Comparison of ENCODE assay signal across 8 cellular contexts in the genomic region with DNA sequence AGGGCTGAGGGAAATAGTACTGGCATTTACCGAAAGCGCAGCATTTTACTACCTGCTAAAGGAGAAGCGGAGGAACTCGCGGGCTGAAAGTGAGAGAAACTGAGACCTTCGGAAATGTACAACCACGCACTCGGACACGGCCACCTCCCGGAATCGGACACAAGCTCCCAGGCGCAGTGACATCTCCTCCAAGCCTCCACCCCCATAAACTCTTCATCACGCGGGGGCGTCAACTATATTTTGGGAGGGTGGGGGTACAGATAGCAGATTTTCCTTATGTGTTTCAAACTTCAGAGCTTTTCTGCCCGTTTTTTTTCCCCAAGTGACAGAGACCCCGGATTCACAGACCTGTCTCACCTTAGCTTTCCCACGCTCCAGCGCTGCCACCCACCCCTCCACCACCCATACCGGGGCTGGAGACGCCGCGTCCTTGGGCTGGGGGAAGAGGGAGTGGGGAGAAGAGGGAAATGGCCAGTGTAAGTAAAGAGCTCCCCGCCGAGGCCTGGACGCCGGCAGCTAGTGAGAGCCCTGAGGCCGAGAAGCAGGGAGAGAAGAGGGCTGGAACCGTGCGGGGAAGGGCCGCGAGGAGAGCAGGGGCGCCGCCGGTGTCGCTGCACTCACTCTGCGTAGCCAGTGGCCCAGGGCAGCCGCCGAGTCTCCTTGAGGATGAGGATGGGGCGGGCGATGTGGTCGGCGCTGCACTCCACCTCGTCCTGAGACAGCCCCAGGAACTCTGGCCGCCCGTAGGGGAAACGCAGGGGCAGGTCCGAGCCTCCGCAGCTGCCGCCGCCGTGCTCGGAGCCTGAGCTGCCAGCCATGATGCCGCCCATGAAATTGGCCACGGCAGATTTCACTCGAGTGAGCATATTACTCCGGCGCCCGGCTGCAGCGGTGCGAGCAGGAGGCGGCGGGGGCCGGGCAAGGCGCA. TPM values are rescaled to one million over a fixed set of nuclear protein-coding genes. Genes with fewer than 3 reads are reported as not detected.
DNase-seq lines count a peak whose midpoint lies in the region; TF ChIP-seq lines count a peak whose summit lies in the region.

No MANE protein-coding gene starts in this region.

- no peak overlapping the region for H3K27ac ChIP-seq in GM23248
- no peak overlapping the region for H3K27ac ChIP-seq in Karpas-422 (ENCODE audit: low read length)

- H3K9me3 Mint-ChIP-seq in activated CD4-positive, alpha-beta memory T cell treated with anti-CD3 and anti-CD28 coated beads, Interleukin-2, amount 10 ng/mL, durations not matched to agents 7 days and 5 days: no peaks in the 10 kb centered on the region
- H3K9me3 Mint-ChIP-seq in neural crest cell: no peaks in the 10 kb centered on the region

- H3K9me2 ChIP-seq in GM23248 (ENCODE audit: insufficient read depth): no peaks in the 10 kb centered on the region
- H3K9me2 ChIP-seq in Karpas-422 (replicated peaks; ENCODE audit: insufficient read depth, low read length): no peaks in the 10 kb centered on the region

- POLR2A ChIA-PET in activated CD4-positive, alpha-beta memory T cell treated with anti-CD3 and anti-CD28 coated beads, Interleukin-2, amount 10 ng/mL, durations not matched to agents 7 days and 5 days (lab: Charles Lee): no interaction called here

- H3K4me1 Mint-ChIP-seq in activated CD4-positive, alpha-beta memory T cell treated with anti-CD3 and anti-CD28 coated beads, Interleukin-2, amount 10 ng/mL, durations not matched to agents 7 days and 5 days: peaks cover 10% of the 10 kb centered on the region
- peaks cover 12% of the 10 kb centered on the region for H3K4me1 Mint-ChIP-seq in neural crest cell

- H4K20me1 ChIP-seq in GM23248 (ENCODE audit: insufficient read depth): no peaks in the 10 kb centered on the region
- no peaks in the 10 kb centered on the region for H4K20me1 ChIP-seq in Karpas-422 (ENCODE audit: insufficient read depth, low read depth, low read length)

- H3K27me3 Mint-ChIP-seq in activated CD4-positive, alpha-beta memory T cell treated with anti-CD3 and anti-CD28 coated beads, Interleukin-2, amount 10 ng/mL, durations not matched to agents 7 days and 5 days: peaks cover 54% of the 10 kb centered on the region
- H3K27me3 Mint-ChIP-seq in neural crest cell (ENCODE audit: low read depth): peaks cover 63% of the 10 kb centered on the region

- no peaks in the 10 kb centered on the region for H3K36me3 Mint-ChIP-seq in activated CD4-positive, alpha-beta memory T cell treated with anti-CD3 and anti-CD28 coated beads, Interleukin-2, amount 10 ng/mL, durations not matched to agents 7 days and 5 days (ENCODE audit: low read depth)
- H3K36me3 Mint-ChIP-seq in neural crest cell (ENCODE audit: low read depth): no peaks in the 10 kb centered on the region

- H3K9ac ChIP-seq in GM23248 (peak overlapping the region; percentile 38; the same call in 1 of the 2 replicates), Karpas-422 (ENCODE audit: low read length) (peak overlapping the region; percentile 55)

- H3K36me3 ChIP-seq in GM23248 (ENCODE audit: low read depth) (no peaks in the 10 kb centered on the region), Karpas-422 (ENCODE audit: insufficient read depth, low read length) (no peaks in the 10 kb centered on the region)

- peak overlapping the region; percentile 66 for H3K4me3 Mint-ChIP-seq in activated CD4-positive, alpha-beta memory T cell treated with anti-CD3 and anti-CD28 coated beads, Interleukin-2, amount 10 ng/mL, durations not matched to agents 7 days and 5 days
- H3K4me3 Mint-ChIP-seq in neural crest cell: peak overlapping the region; percentile 94

- no peaks in the 10 kb centered on the region for H3K79me2 ChIP-seq in GM23248 (ENCODE audit: insufficient read depth)
- H3K79me2 ChIP-seq in Karpas-422 (ENCODE audit: low read length): no peaks in the 10 kb centered on the region

- H3K4me1 ChIP-seq in GM23248 (ENCODE audit: insufficient read depth): no peaks in the 10 kb centered on the region
- H3K4me1 ChIP-seq in Karpas-422 (ENCODE audit: low read length): peaks cover 10% of the 10 kb centered on the region

- no peaks in the 10 kb centered on the region for H3K9me3 ChIP-seq in GM23248 (ENCODE audit: low read depth)
- no peaks in the 10 kb centered on the region for H3K9me3 ChIP-seq in Karpas-422 (ENCODE audit: low read length)

- peak overlapping the region; percentile 81 for H3K4me2 ChIP-seq in GM23248 (ENCODE audit: unreplicated experiment)
- H3K4me2 ChIP-seq in Karpas-422 (ENCODE audit: low read depth, low read length, poor library complexity, severe bottlenecking): peak overlapping the region; percentile 61

- peak; percentile 60 for DNase-seq in activated CD8-positive, alpha-beta memory T cell treated with anti-CD3 and anti-CD28 coated beads for 24 hours
- no peak for DNase-seq in activated CD8-positive, alpha-beta memory T cell treated with anti-CD3 and anti-CD28 coated beads, Interleukin-2, amount 50 U/mL, for 4 hours
- DNase-seq in GM23248 (peak; percentile 62), Karpas-422 (no peak), fibroblast of villous mesenchyme (ENCODE audit: low read depth) (peak; percentile 8), neural crest cell (ENCODE audit: low read depth, low spot score) (peak; percentile 25), KG1 (lab: John Stamatoyannopoulos, UW) (no peak)
- no peak for DNase-seq in activated CD4-positive, alpha-beta memory T cell treated with anti-CD3 and anti-CD28 coated beads, Interleukin-2, amount 10 ng/mL, durations not matched to agents 7 days and 5 days

- H3K4me3 ChIP-seq in GM23248: peak overlapping the region; percentile 72
- H3K4me3 ChIP-seq in Karpas-422 (ENCODE audit: low read length): peak overlapping the region; percentile 63; the same call in 1 of the 2 replicates
- peak overlapping the region; percentile 62 for H3K4me3 ChIP-seq in fibroblast of villous mesenchyme (ENCODE audit: low read depth, low read length)

- TF ChIP-seq CTCF in fibroblast of villous mesenchyme (IDR thresholded peaks at IDR 0.05; ENCODE audit: insufficient read depth, low read depth, low read length): no peak
- peak; percentile 14 for TF ChIP-seq CTCF in neural crest cell (conservative IDR thresholded peaks at IDR 0.05)

- H3F3A ChIP-seq in GM23248 (ENCODE audit: insufficient read depth): no peaks in the 10 kb centered on the region

- H3K27me3 ChIP-seq in GM23248 (replicated peaks; ENCODE audit: insufficient read depth) (peaks cover 48% of the 10 kb centered on the region), Karpas-422 (ENCODE audit: low read length) (no peaks in the 10 kb centered on the region)

- CTCF ChIA-PET in activated CD4-positive, alpha-beta memory T cell treated with anti-CD3 and anti-CD28 coated beads, Interleukin-2, amount 10 ng/mL, durations not matched to agents 7 days and 5 days (lab: Charles Lee): no interaction called here

- WGBS in GM23248 (ENCODE audit: low coverage in 1 of 2, low lambda C conversion rate in 2 of 2, missing lambda C conversion rate in 2 of 2), 2 experiments: 1% methylated on average over 53 to 55 of the region's 65 CpGs

- H2AFZ ChIP-seq in GM23248 (peak overlapping the region; percentile 82), Karpas-422 (ENCODE audit: low read length) (peak overlapping the region; percentile 83; the same call in 1 of the 2 replicates)

- in situ Hi-C loops in GM23248 (cut with MboI): no loop called here

- H3K27ac Mint-ChIP-seq in activated CD4-positive, alpha-beta memory T cell treated with anti-CD3 and anti-CD28 coated beads, Interleukin-2, amount 10 ng/mL, durations not matched to agents 7 days and 5 days: no peak overlapping the region
- no peak overlapping the region for H3K27ac Mint-ChIP-seq in neural crest cell (ENCODE audit: unreplicated experiment)

RNA-seq across cellular contexts. Expression of a gene that starts 0.8 kb away (rescaled TPM):
- total RNA-seq in GM23248 (2014; rRNA removed; shearing (Covaris generic)): 0.13 and 1.2 TPM in 2 replicates
- 0.03 and 0.13 TPM in 2 replicates for polyA plus RNA-seq in GM23248 (2016; fragmentation: Nextera tagmentation; extraction: Ambion mirVana)
- 0.22 and 0.65 TPM in 2 replicates for total RNA-seq in Karpas-422 (2014; rRNA removed; shearing (Covaris generic); ENCODE audit: low replicate concordance)
- total RNA-seq in activated CD4-positive, alpha-beta memory T cell treated with anti-CD3 and anti-CD28 coated beads, Interleukin-2, amount 10 ng/mL, durations not matched to agents 7 days and 5 days: not detected
- 0.86 and 2.3 TPM in 2 replicates for total RNA-seq in fibroblast of villous mesenchyme
- 3.5 and 3.7 TPM in 2 replicates for total RNA-seq in neural crest cell

Comparison
In these comparisons a context has a peak if more than half of its experiments do, and no peak if none do; other contexts are left out.
1. DNase-seq: peak in activated CD8-positive, alpha-beta memory T cell treated with anti-CD3 and anti-CD28 coated beads for 24 hours (single experiment), GM23248 (single experiment), fibroblast of villous mesenchyme (single experiment) and neural crest cell (single experiment); none in activated CD8-positive, alpha-beta memory T cell treated with anti-CD3 and anti-CD28 coated beads, Interleukin-2, amount 50 U/mL, for 4 hours (single experiment), Karpas-422 (single experiment), activated CD4-positive, alpha-beta memory T cell treated with anti-CD3 and anti-CD28 coated beads, Interleukin-2, amount 10 ng/mL, durations not matched to agents 7 days and 5 days (single experiment) and KG1 (single experiment).
2. Peak in every context shown above with its lines, with median percentiles within 50 percentile points of each other: H3K4me3 ChIP-seq.